ENCODE assay signal across 1 cellular context in the genomic region with DNA sequence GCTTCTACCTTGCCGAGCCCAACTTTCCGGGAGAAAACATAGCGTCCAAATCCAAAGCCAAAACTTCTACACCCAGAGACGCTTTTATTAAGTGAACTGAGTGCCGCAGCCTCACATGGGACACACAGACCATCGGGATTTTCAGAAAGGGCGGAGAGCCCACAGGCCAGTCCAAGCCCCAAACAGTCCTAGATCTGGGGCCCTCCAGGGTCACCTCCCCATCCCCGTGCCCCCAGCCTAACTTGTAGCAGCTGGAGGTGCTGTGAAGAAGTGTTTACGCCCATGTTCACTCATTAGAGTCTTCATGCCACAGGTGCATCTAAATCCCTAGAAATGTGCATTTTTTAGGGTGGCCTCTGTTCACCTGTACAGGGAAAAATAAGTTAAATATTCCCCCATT.
TF ChIP-seq lines count a peak whose summit lies in the region.

No MANE protein-coding gene starts in this region.

TF ChIP-seq in SK-N-SH, 30 proteins besides CTCF, POLR2A, EP300 and RAD21 (continued from another document):
- TF ChIP-seq, protein P1, sequence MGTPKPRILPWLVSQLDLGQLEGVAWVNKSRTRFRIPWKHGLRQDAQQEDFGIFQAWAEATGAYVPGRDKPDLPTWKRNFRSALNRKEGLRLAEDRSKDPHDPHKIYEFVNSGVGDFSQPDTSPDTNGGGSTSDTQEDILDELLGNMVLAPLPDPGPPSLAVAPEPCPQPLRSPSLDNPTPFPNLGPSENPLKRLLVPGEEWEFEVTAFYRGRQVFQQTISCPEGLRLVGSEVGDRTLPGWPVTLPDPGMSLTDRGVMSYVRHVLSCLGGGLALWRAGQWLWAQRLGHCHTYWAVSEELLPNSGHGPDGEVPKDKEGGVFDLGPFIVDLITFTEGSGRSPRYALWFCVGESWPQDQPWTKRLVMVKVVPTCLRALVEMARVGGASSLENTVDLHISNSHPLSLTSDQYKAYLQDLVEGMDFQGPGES (IDR thresholded peaks at IDR 0.05; ENCODE audit: low read depth, low read length), result no peak
- TF ChIP-seq NRF1 (IDR thresholded peaks at IDR 0.05; ENCODE audit: low read depth, low read length), result no peak
- TF ChIP-seq POLR2AphosphoS5 (IDR thresholded peaks at IDR 0.05; ENCODE audit: low read depth, low read length), result no peak
- TF ChIP-seq FOSL2 (IDR thresholded peaks at IDR 0.05; ENCODE audit: borderline replicate concordance, low read depth), result no peak
- no peak for TF ChIP-seq GABPA (IDR thresholded peaks at IDR 0.05; ENCODE audit: low read depth)
